ENCODE assay signal across 8 cellular contexts in genomic region chr2:197308635-197309368, GRCh38. TPM values are rescaled to one million over a fixed set of nuclear protein-coding genes. Genes with fewer than 3 reads are reported as not detected.
DNase-seq lines count a peak whose midpoint lies in the region; ATAC-seq and TF ChIP-seq lines count a peak whose summit lies in the region.

No MANE protein-coding gene starts in this region.

- H3K27me3 ChIP-seq in hepatocyte (peaks cover 5% of the 10 kb centered on the region), H7 (ENCODE audit: control insufficient read depth, insufficient read depth, low read length) (peaks cover 36% of the 10 kb centered on the region)

- peak overlapping the region; percentile 96 for H3K4me3 Mint-ChIP-seq in activated T-cell treated with anti-CD3 and anti-CD28 coated beads, Interleukin-2, amount 50 U/mL, for 24 hours
- peak overlapping the region; percentile 91 for H3K4me3 Mint-ChIP-seq in T-helper 1 cell treated with Interleukin-12 subunit alpha and Interleukin-12 subunit beta and Interleukin-4 antibody, amounts not matched to agents 30 μg/mL and 1 μg/mL, for 36 hours

- H3K36me3 Mint-ChIP-seq in activated T-cell treated with anti-CD3 and anti-CD28 coated beads, Interleukin-2, amount 50 U/mL, for 24 hours (ENCODE audit: low read depth), result peaks cover 44% of the 10 kb centered on the region
- peaks cover 30% of the 10 kb centered on the region for H3K36me3 Mint-ChIP-seq in T-helper 1 cell treated with Interleukin-12 subunit alpha and Interleukin-12 subunit beta and Interleukin-4 antibody, amounts not matched to agents 30 μg/mL and 1 μg/mL, for 36 hours (ENCODE audit: low read depth)

- H3K27ac ChIP-seq in hepatocyte, result no peak overlapping the region

- H3K4me1 ChIP-seq in hepatocyte (ENCODE audit: insufficient read depth), result no peaks in the 10 kb centered on the region

- H3K9me2 ChIP-seq in hepatocyte (replicated peaks; ENCODE audit: insufficient read depth), result no peaks in the 10 kb centered on the region

- no peak for TF ChIP-seq CTCF in hepatocyte (IDR thresholded peaks at IDR 0.05; ENCODE audit: poor library complexity)

- H2AFZ ChIP-seq in hepatocyte, result no peak overlapping the region

- H3K9me3 Mint-ChIP-seq in activated T-cell treated with anti-CD3 and anti-CD28 coated beads, Interleukin-2, amount 50 U/mL, for 24 hours, result no peaks in the 10 kb centered on the region
- H3K9me3 Mint-ChIP-seq in T-helper 1 cell treated with Interleukin-12 subunit alpha and Interleukin-12 subunit beta and Interleukin-4 antibody, amounts not matched to agents 30 μg/mL and 1 μg/mL, for 36 hours, result no peaks in the 10 kb centered on the region

- peaks cover 3% of the 10 kb centered on the region for H3K79me2 ChIP-seq in hepatocyte

- H4K20me1 ChIP-seq in hepatocyte (ENCODE audit: insufficient read depth, poor library complexity, severe bottlenecking), result no peaks in the 10 kb centered on the region

- peaks cover 78% of the 10 kb centered on the region for H3K4me1 Mint-ChIP-seq in activated T-cell treated with anti-CD3 and anti-CD28 coated beads, Interleukin-2, amount 50 U/mL, for 24 hours (ENCODE audit: low read depth)
- H3K4me1 Mint-ChIP-seq in T-helper 1 cell treated with Interleukin-12 subunit alpha and Interleukin-12 subunit beta and Interleukin-4 antibody, amounts not matched to agents 30 μg/mL and 1 μg/mL, for 36 hours (ENCODE audit: low read depth), result peaks cover 60% of the 10 kb centered on the region

- H3K4me3 ChIP-seq in hepatocyte, result no peak overlapping the region
- H3K4me3 ChIP-seq in H7 (ENCODE audit: insufficient read depth, low read depth, low read length), result no peak overlapping the region

- no peak for DNase-seq in activated T-cell treated with anti-CD3 and anti-CD28 coated beads, Interleukin-2, amount 50 U/mL, for 24 hours
- DNase-seq in activated T-cell treated with anti-CD3 and anti-CD28 coated beads for 4 hours (no peak), hepatocyte (ENCODE audit: low spot score) (no peak), superior temporal gyrus (ENCODE audit: extremely low spot score) (peak; percentile 70), H7 (no peak)

- H3K9me3 ChIP-seq in hepatocyte (ENCODE audit: low read depth), result no peaks in the 10 kb centered on the region

- peak overlapping the region; percentile 96 for H3K4me2 ChIP-seq in hepatocyte

- WGBS in hepatocyte (ENCODE audit: low lambda C conversion rate, missing lambda C conversion rate), result 71% methylated on average over 3 of the region's 3 CpGs

- ATAC-seq in GM19452 (IDR thresholded peaks at IDR 0.05; ENCODE audit: unreplicated experiment), result no peak
- ATAC-seq in GM18519 (IDR thresholded peaks at IDR 0.05; ENCODE audit: low FRiP score, unreplicated experiment), result no peak

- H3K27me3 Mint-ChIP-seq in activated T-cell treated with anti-CD3 and anti-CD28 coated beads, Interleukin-2, amount 50 U/mL, for 24 hours, result no peaks in the 10 kb centered on the region
- H3K27me3 Mint-ChIP-seq in T-helper 1 cell treated with Interleukin-12 subunit alpha and Interleukin-12 subunit beta and Interleukin-4 antibody, amounts not matched to agents 30 μg/mL and 1 μg/mL, for 36 hours (ENCODE audit: low read depth), result no peaks in the 10 kb centered on the region

- peak overlapping the region; percentile 97 for H3K27ac Mint-ChIP-seq in activated T-cell treated with anti-CD3 and anti-CD28 coated beads, Interleukin-2, amount 50 U/mL, for 24 hours
- H3K27ac Mint-ChIP-seq in T-helper 1 cell treated with Interleukin-12 subunit alpha and Interleukin-12 subunit beta and Interleukin-4 antibody, amounts not matched to agents 30 μg/mL and 1 μg/mL, for 36 hours, result peak overlapping the region; percentile 85

- H3K36me3 ChIP-seq in hepatocyte (replicated peaks; ENCODE audit: insufficient read depth, low read depth), result no peaks in the 10 kb centered on the region
- no peaks in the 10 kb centered on the region for H3K36me3 ChIP-seq in H7 (replicated peaks; ENCODE audit: control insufficient read depth, insufficient read depth, low read length)

RNA-seq across cellular contexts. Expression of gene ANKRD44, which starts 1.8 kb away (rescaled TPM):
- total RNA-seq in hepatocyte, result 5.9 and 7.5 TPM in 2 replicates
- 1.7 and 9.1 TPM in 2 replicates for polyA plus RNA-seq in hepatocyte
- 0.76 and 3.2 TPM in 2 replicates for total RNA-seq in H7 (2014; rRNA removed; shearing (Covaris generic))
